8 cellular contexts compared by ENCODE assay signal in the genomic region with DNA sequence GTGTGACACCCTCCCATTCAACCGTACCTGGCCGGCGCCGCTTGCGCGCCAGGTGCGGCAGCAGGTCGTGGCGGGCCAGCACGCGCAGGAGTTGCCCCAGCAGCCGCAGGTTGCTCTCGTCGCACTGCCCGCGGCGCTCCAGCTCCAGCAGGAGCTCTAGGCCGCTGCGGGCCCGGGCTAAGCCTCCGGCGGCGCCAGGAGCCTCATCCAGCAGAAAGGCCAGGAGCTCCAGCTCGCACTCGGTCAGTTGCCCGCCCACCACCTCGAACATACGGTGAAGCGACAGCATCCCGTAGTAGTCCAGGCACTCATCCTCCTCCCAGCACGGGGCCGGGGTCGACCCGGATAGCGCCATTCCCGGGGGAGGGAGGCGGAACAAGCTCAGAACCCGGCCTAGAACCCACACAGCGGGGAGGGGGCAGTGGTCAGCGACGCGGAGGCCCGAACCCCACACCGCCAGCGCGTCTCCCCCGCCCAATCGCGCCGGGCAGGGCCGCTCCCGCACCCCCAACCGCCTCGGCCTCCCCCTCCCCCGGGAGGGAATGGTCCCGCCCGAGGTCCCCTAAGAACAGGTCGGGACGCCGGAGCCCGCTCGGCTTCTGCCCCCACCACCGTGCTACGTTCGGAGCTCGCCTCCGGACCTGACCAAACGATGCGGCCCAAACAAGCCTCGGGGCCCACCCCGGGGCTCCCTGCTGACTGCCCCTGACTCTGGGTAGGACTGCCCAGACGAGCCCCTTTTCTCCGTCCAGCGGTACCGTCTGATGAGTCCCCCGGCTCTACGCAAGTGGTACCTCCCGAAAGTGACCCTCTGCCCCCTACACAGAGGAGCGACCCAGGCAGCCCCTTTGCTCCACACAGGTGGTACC. TPM values are rescaled to one million over a fixed set of nuclear protein-coding genes. Genes with fewer than 3 reads are reported as not detected.
DNase-seq lines count a peak whose midpoint lies in the region; ATAC-seq and TF ChIP-seq lines count a peak whose summit lies in the region.

No MANE protein-coding gene starts in this region.

- no peaks in the 10 kb centered on the region for H3F3A ChIP-seq in DOHH2 (ENCODE audit: control insufficient read depth, insufficient read depth)

- H3K79me2 ChIP-seq in DOHH2 (ENCODE audit: control insufficient read depth, low read length) (peaks cover 92% of the 10 kb centered on the region), hepatocyte (peaks cover 83% of the 10 kb centered on the region)

- H3K4me3 ChIP-seq in DOHH2 (ENCODE audit: low read length), result peak overlapping the region; percentile 98
- peak overlapping the region; percentile 56 for H3K4me3 ChIP-seq in hepatocyte

- ATAC-seq in HG02642 (IDR thresholded peaks at IDR 0.05; ENCODE audit: poor library complexity, unreplicated experiment) (peak; percentile 5), HG03378 (IDR thresholded peaks at IDR 0.05; ENCODE audit: unreplicated experiment) (no peak)

- peak overlapping the region; percentile 69 for H3K27ac ChIP-seq in DOHH2 (ENCODE audit: low read depth, low read length)
- H3K27ac ChIP-seq in angular gyrus (ENCODE audit: low read depth, low read length), result peak overlapping the region; percentile 100
- H3K27ac ChIP-seq in hepatocyte, result peak overlapping the region; percentile 79

- TF ChIP-seq CTCF in DOHH2 (IDR thresholded peaks at IDR 0.05; ENCODE audit: low read depth, low read length, poor library complexity, severe bottlenecking) (no peak), hepatocyte (IDR thresholded peaks at IDR 0.05; ENCODE audit: poor library complexity) (no peak)

- H4K20me1 ChIP-seq in DOHH2 (ENCODE audit: control insufficient read depth, insufficient read depth, low read depth, low read length) (peaks cover 15% of the 10 kb centered on the region; the same call in 1 of the 2 replicates), hepatocyte (ENCODE audit: insufficient read depth, poor library complexity, severe bottlenecking) (peaks cover 40% of the 10 kb centered on the region)

- H3K27me3 ChIP-seq in DOHH2 (ENCODE audit: control insufficient read depth, low read length) (no peaks in the 10 kb centered on the region), hepatocyte (no peaks in the 10 kb centered on the region)

- H3K4me1 ChIP-seq in DOHH2 (ENCODE audit: control insufficient read depth, low read length), result peaks cover 46% of the 10 kb centered on the region
- H3K4me1 ChIP-seq in hepatocyte (ENCODE audit: insufficient read depth), result peaks cover 22% of the 10 kb centered on the region

- H3K4me2 ChIP-seq in DOHH2 (ENCODE audit: low read length), result peak overlapping the region; percentile 89
- H3K4me2 ChIP-seq in hepatocyte, result peak overlapping the region; percentile 93

- H3K9me3 ChIP-seq in DOHH2 (ENCODE audit: control insufficient read depth, insufficient read depth, low read length) (no peaks in the 10 kb centered on the region), hepatocyte (ENCODE audit: low read depth) (no peaks in the 10 kb centered on the region)

- peak overlapping the region; percentile 3 for H2AFZ ChIP-seq in hepatocyte

- 2% methylated on average over 44 of the region's 79 CpGs for WGBS in hepatocyte (ENCODE audit: low lambda C conversion rate, missing lambda C conversion rate)

- DNase-seq in NCI-H774 (lab: John Stamatoyannopoulos, UW), result peak; percentile 12
- DNase-seq in hepatocyte (ENCODE audit: low spot score), result peak; percentile 71
- DNase-seq in retina, result peak; percentile 70
- DNase-seq in epidermal melanocyte (ENCODE audit: insufficient read length, low spot score), result no peak

- peaks cover 59% of the 10 kb centered on the region for H3K36me3 ChIP-seq in DOHH2 (ENCODE audit: control insufficient read depth, low read length)
- no peaks in the 10 kb centered on the region for H3K36me3 ChIP-seq in hepatocyte (replicated peaks; ENCODE audit: insufficient read depth, low read depth)

- H3K9me2 ChIP-seq in DOHH2 (replicated peaks; ENCODE audit: control insufficient read depth, low read length) (no peaks in the 10 kb centered on the region), hepatocyte (replicated peaks; ENCODE audit: insufficient read depth) (no peaks in the 10 kb centered on the region)

RNA-seq across cellular contexts. Expression of a gene that starts 0.6 kb away (rescaled TPM):
- 34.2 and 38.6 TPM in 2 replicates for total RNA-seq in hepatocyte
- polyA plus RNA-seq in hepatocyte, result 37.8 and 38.6 TPM in 2 replicates

RNA-seq across cellular contexts. Expression of a gene that starts 3.2 kb away (rescaled TPM):
- total RNA-seq in hepatocyte, result 4.9 and 5.1 TPM in 2 replicates
- polyA plus RNA-seq in hepatocyte, result 8.6 and 9.7 TPM in 2 replicates

RNA-seq across cellular contexts. Expression of a gene that starts 25.5 kb away (rescaled TPM):
- 31.2 and 32.2 TPM in 2 replicates for total RNA-seq in hepatocyte
- 36.6 and 38.8 TPM in 2 replicates for polyA plus RNA-seq in hepatocyte

RNA-seq across cellular contexts. Expression of a gene that starts 38.0 kb away (rescaled TPM):
- total RNA-seq in hepatocyte, result 32.6 and 47.1 TPM in 2 replicates
- 20.4 and 24.4 TPM in 2 replicates for polyA plus RNA-seq in hepatocyte

RNA-seq across cellular contexts. Expression of a gene that starts 52.2 kb away (rescaled TPM):
- 14.3 and 17.4 TPM in 2 replicates for total RNA-seq in hepatocyte
- 19.3 and 23.2 TPM in 2 replicates for polyA plus RNA-seq in hepatocyte
